2 cellular contexts compared by ENCODE assay signal in genomic region chr22:44351037-44351436, GRCh38.
TF ChIP-seq lines count a peak whose summit lies in the region.

No MANE protein-coding gene starts in this region.

TF ChIP-seq in HCT116, 20 proteins besides CTCF, POLR2A, EP300 and RAD21:
- TF ChIP-seq ZFX (IDR thresholded peaks at IDR 0.05) (no peak), CBX3 (IDR thresholded peaks at IDR 0.05; ENCODE audit: low read depth) (no peak), POLR2AphosphoS5 (IDR thresholded peaks at IDR 0.05; ENCODE audit: low read depth, low read length) (no peak), ZNF274 (IDR thresholded peaks at IDR 0.05; ENCODE audit: low read depth, low read length) (no peak), TCF7L2 (IDR thresholded peaks at IDR 0.05; ENCODE audit: borderline replicate concordance, extremely low read depth, insufficient read depth, insufficient read length) (no peak), EZH2phosphoT487 (IDR thresholded peaks at IDR 0.05; ENCODE audit: borderline replicate concordance) (no peak), ZBTB33 (IDR thresholded peaks at IDR 0.05; ENCODE audit: extremely low read depth, insufficient replicate concordance, low read length) (no peak), MAX (IDR thresholded peaks at IDR 0.05) (no peak), YY1 (IDR thresholded peaks at IDR 0.05; ENCODE audit: extremely low read depth, insufficient replicate concordance, low read depth, low read length) (no peak), FOSL1 (IDR thresholded peaks at IDR 0.05; ENCODE audit: low read depth) (no peak), SIN3A (IDR thresholded peaks at IDR 0.05; ENCODE audit: low read depth) (no peak), SP1 (IDR thresholded peaks at IDR 0.05; ENCODE audit: low read depth) (no peak), JUND (IDR thresholded peaks at IDR 0.05) (no peak), EZH2 (IDR thresholded peaks at IDR 0.05) (no peak), SRF (IDR thresholded peaks at IDR 0.05; ENCODE audit: low read depth) (no peak), ELF1 (IDR thresholded peaks at IDR 0.05; ENCODE audit: borderline replicate concordance, low read depth) (no peak)
- TF ChIP-seq, protein P1, sequence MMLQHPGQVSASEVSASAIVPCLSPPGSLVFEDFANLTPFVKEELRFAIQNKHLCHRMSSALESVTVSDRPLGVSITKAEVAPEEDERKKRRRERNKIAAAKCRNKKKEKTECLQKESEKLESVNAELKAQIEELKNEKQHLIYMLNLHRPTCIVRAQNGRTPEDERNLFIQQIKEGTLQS (IDR thresholded peaks at IDR 0.05): no peak

TF ChIP-seq in H1, 55 proteins besides CTCF, POLR2A, EP300 and RAD21:
- TF ChIP-seq, protein P2, sequence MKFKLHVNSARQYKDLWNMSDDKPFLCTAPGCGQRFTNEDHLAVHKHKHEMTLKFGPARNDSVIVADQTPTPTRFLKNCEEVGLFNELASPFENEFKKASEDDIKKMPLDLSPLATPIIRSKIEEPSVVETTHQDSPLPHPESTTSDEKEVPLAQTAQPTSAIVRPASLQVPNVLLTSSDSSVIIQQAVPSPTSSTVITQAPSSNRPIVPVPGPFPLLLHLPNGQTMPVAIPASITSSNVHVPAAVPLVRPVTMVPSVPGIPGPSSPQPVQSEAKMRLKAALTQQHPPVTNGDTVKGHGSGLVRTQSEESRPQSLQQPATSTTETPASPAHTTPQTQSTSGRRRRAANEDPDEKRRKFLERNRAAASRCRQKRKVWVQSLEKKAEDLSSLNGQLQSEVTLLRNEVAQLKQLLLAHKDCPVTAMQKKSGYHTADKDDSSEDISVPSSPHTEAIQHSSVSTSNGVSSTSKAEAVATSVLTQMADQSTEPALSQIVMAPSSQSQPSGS (IDR thresholded peaks at IDR 0.05; ENCODE audit: low read length): no peak
- TF ChIP-seq SP4 (IDR thresholded peaks at IDR 0.05; ENCODE audit: low read length): no peak
- no peak for TF ChIP-seq SUZ12 (IDR thresholded peaks at IDR 0.05; ENCODE audit: low read length)
- TF ChIP-seq RFX5 (IDR thresholded peaks at IDR 0.05; ENCODE audit: borderline replicate concordance, low read depth, low read length): no peak
- TF ChIP-seq CHD1 (IDR thresholded peaks at IDR 0.05; ENCODE audit: low read depth, low read length): no peak
- no peak for TF ChIP-seq NRF1 (IDR thresholded peaks at IDR 0.05; ENCODE audit: low read depth, low read length)
- no peak for TF ChIP-seq KDM4A (IDR thresholded peaks at IDR 0.05; ENCODE audit: low read depth, low read length, severe bottlenecking)
- TF ChIP-seq RNF2 (IDR thresholded peaks at IDR 0.05; ENCODE audit: borderline replicate concordance, low read depth, low read length, missing control alignments, poor library complexity, severe bottlenecking): no peak
- TF ChIP-seq SP2 (IDR thresholded peaks at IDR 0.05; ENCODE audit: low read length): no peak
- no peak for TF ChIP-seq ZNF274 (IDR thresholded peaks at IDR 0.05; ENCODE audit: borderline replicate concordance, extremely low read depth, low read length)
- no peak for TF ChIP-seq EZH2 (IDR thresholded peaks at IDR 0.05; ENCODE audit: low read depth, low read length, severe bottlenecking)
- no peak for TF ChIP-seq TAF1 (IDR thresholded peaks at IDR 0.05; ENCODE audit: low read depth, low read length)
- TF ChIP-seq CBX8 (IDR thresholded peaks at IDR 0.05; ENCODE audit: borderline replicate concordance, low read depth, low read length): no peak
TF ChIP-seq in H1: peak in this region for 0.
